ENCODE assay signal across 1 cellular context in the genomic region with DNA sequence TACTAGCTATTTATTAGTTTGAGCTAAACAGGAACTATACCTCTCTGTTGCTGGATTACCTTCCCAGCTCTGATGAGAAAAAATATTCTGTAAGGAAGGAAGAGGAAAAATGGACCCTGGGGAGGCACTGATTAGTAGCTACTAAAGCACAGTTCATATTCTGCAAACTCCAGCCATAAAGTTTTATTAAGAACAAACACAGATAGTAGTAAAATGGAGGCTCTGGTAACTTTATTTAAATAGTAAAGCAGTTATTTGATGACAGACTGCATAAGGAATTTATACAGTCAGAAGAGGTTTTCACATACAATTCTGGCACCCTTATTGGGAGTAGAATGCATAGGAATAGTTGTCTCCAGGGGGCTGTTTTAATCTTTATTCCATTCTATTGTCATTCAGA.
TF ChIP-seq lines count a peak whose summit lies in the region.

No MANE protein-coding gene starts in this region.

TF ChIP-seq in WTC11, 78 proteins besides CTCF, POLR2A, EP300 and RAD21 (continued from another document):
- TF ChIP-seq PREB (CRISPR knock-in tag; IDR thresholded peaks at IDR 0.05; ENCODE audit: borderline replicate concordance), result no peak
